13 cellular contexts compared by ENCODE assay signal in the genomic region with DNA sequence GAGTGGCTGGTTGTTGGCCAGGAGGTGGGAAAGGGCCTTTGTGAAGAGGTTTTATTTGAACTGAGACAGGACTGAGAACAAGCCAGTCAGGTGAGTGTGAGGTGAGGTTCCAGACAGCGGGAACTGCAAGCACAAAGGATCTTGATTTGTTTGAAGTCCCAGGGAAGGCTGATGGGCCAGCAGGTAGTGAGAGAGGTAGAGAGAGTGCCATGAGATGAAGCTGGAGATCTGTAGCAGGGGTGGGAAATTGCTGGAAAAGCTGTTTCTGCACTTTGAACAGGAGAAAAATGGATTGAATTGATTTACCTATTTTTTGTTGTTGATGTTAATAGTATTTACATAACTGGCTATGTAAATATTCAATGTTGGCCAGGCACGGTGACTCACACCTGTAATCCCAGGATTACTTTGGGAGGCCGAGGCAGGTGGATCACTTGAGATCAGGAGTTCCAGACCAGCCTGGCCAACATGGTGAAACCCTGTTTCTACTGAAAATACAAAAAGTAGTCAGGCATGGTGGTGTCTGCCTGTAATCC. TPM values are rescaled to one million over a fixed set of nuclear protein-coding genes. Genes with fewer than 3 reads are reported as not detected.
A peak's percentile ranks its signal among the peaks of the same experiment; 100 is the strongest.
DNase-seq lines count a peak whose midpoint lies in the region; ATAC-seq, FAIRE-seq and TF ChIP-seq lines count a peak whose summit lies in the region.
"Had no signal": no experiment of that assay in that cellular context is flagged by ENCODE, and none has a peak within 500 bp of the region (broad histone marks: within the 10 kb centered on the region; RNA-seq: fewer than 3 reads in every experiment).

No MANE protein-coding gene starts in this region.

- H3K9me3 Mint-ChIP-seq in WTC11: no peaks in the 10 kb centered on the region
- H3K9me3 Mint-ChIP-seq: activated CD4-positive, alpha-beta memory T cell treated with anti-CD3 and anti-CD28 coated beads, Interleukin-2, amount 10 ng/mL, durations not matched to agents 7 days and 5 days had no signal

- H3K27me3 Mint-ChIP-seq in WTC11 (ENCODE audit: low read depth): peaks cover 37% of the 10 kb centered on the region
- H3K27me3 Mint-ChIP-seq: activated CD4-positive, alpha-beta memory T cell treated with anti-CD3 and anti-CD28 coated beads, Interleukin-2, amount 10 ng/mL, durations not matched to agents 7 days and 5 days had no signal

- FAIRE-seq in small intestine (lab: Jason Lieb, UNC): no peak

- H3K4me3 ChIP-seq in upper lobe of right lung (no peak overlapping the region), small intestine (ENCODE audit: low read depth in 1 of 2, low read length in 2 of 2) (no peak overlapping the region)
- H3K4me3 ChIP-seq: ascending aorta, uterus had no signal

- H3K27ac ChIP-seq in upper lobe of right lung (peak overlapping the region; percentile 17), small intestine (ENCODE audit: low read depth in 1 of 2, low read length in 1 of 2) (no peak overlapping the region)
- H3K27ac ChIP-seq: ascending aorta, uterus had no signal

- TF ChIP-seq CTCF in WTC11 (IDR thresholded peaks at IDR 0.05): no peak
- no peak for TF ChIP-seq CTCF in upper lobe of right lung (IDR thresholded peaks at IDR 0.05)

- POLR2A ChIA-PET in WTC11 (lab: Charles Lee): no interaction called here

- ATAC-seq in WTC11 (no peak), upper lobe of right lung (peak; percentile 81)

- DNase-seq in SIG-M5 treated with dmso at 0.1 percent for 504 hours (lab: John Stamatoyannopoulos, UW; ENCODE audit: unreplicated experiment) (peak; percentile 46), SIG-M5 (lab: John Stamatoyannopoulos, UW) (no peak), WTC11 (ENCODE audit: low spot score) (no peak), upper lobe of right lung (no peak), small intestine (no peak), RKO (ENCODE audit: low spot score) (no peak)
- DNase-seq: ACHN; activated CD4-positive, alpha-beta memory T cell treated with anti-CD3 and anti-CD28 coated beads, Interleukin-2, amount 10 ng/mL, durations not matched to agents 7 days and 5 days; KBM-7; RPMI8226; uterus had no signal

- H3K36me3 Mint-ChIP-seq in WTC11: no peaks in the 10 kb centered on the region

- H3K4me1 Mint-ChIP-seq in WTC11: peaks cover 3% of the 10 kb centered on the region; the same call in 1 of the 2 replicates

- no peaks in the 10 kb centered on the region for H3K27me3 ChIP-seq in upper lobe of right lung
- no peaks in the 10 kb centered on the region for H3K27me3 ChIP-seq in small intestine (ENCODE audit: control insufficient read depth in 2 of 2, insufficient read depth in 2 of 2, low read length in 2 of 2)
- H3K27me3 ChIP-seq: ascending aorta, uterus had no signal

- CTCF ChIA-PET in WTC11 (lab: Charles Lee): interaction anchor here (1.2 kb wide), 1 partner anchor 28 kb away, joined by 3 read pairs; no protein-coding TSS in a partner anchor

- no peaks in the 10 kb centered on the region for H3K4me1 ChIP-seq in upper lobe of right lung
- no peaks in the 10 kb centered on the region for H3K4me1 ChIP-seq in small intestine (ENCODE audit: control insufficient read depth in 2 of 2, insufficient read depth in 1 of 2, low read depth in 1 of 2, low read length in 1 of 2)
- H3K4me1 ChIP-seq: ascending aorta, uterus had no signal

- H3K4me3 Mint-ChIP-seq in WTC11: no peak overlapping the region
- H3K4me3 Mint-ChIP-seq: activated CD4-positive, alpha-beta memory T cell treated with anti-CD3 and anti-CD28 coated beads, Interleukin-2, amount 10 ng/mL, durations not matched to agents 7 days and 5 days had no signal

- H3K27ac Mint-ChIP-seq in WTC11: no peak overlapping the region
- H3K27ac Mint-ChIP-seq: activated CD4-positive, alpha-beta memory T cell treated with anti-CD3 and anti-CD28 coated beads, Interleukin-2, amount 10 ng/mL, durations not matched to agents 7 days and 5 days had no signal

- H3K36me3 ChIP-seq in upper lobe of right lung (no peaks in the 10 kb centered on the region), small intestine (ENCODE audit: control insufficient read depth in 2 of 2, insufficient read depth in 2 of 2, low read length in 2 of 2) (no peaks in the 10 kb centered on the region)
- H3K36me3 ChIP-seq: ascending aorta, uterus had no signal

- 17 to 58% (median 49%) methylated on average over 3 of the region's 3 CpGs for WGBS in small intestine, 3 donors

- H3K9me3 ChIP-seq in upper lobe of right lung (no peaks in the 10 kb centered on the region), small intestine (ENCODE audit: control insufficient read depth, low read depth) (no peaks in the 10 kb centered on the region)
- H3K9me3 ChIP-seq: ascending aorta, uterus had no signal

- intact Hi-C loops in upper lobe of right lung (cut with DNase I): no loop called here

TF ChIP-seq in WTC11, 78 proteins besides CTCF, POLR2A, EP300 and RAD21:
- peak; percentile 40 for TF ChIP-seq GABPB1 (CRISPR knock-in tag; IDR thresholded peaks at IDR 0.05)
- TF ChIP-seq, protein P1, sequence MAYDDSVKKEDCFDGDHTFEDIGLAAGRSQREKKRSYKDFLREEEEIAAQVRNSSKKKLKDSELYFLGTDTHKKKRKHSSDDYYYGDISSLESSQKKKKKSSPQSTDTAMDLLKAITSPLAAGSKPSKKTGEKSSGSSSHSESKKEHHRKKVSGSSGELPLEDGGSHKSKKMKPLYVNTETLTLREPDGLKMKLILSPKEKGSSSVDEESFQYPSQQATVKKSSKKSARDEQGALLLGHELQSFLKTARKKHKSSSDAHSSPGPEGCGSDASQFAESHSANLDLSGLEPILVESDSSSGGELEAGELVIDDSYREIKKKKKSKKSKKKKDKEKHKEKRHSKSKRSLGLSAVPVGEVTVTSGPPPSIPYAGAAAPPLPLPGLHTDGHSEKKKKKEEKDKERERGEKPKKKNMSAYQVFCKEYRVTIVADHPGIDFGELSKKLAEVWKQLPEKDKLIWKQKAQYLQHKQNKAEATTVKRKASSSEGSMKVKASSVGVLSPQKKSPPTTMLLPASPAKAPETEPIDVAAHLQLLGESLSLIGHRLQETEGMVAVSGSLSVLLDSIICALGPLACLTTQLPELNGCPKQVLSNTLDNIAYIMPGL (CRISPR knock-in tag; IDR thresholded peaks at IDR 0.05): no peak

RNA-seq across cellular contexts. Expression of a gene that starts 7.7 kb away (rescaled TPM):
- total RNA-seq in WTC11 (2021): 69.0 to 72.2 TPM (median 70.5 TPM) in 3 replicates
- total RNA-seq in upper lobe of right lung: 17.9 TPM
- polyA plus RNA-seq in small intestine: 100 to 1,000 TPM in 1 of 3 donors, 10 to 100 TPM in 2; 58.4 to 116 (median 59.5) TPM

RNA-seq across cellular contexts. Expression of a gene that starts 8.1 kb away (rescaled TPM):
- 50.4 to 55.2 TPM (median 53.5 TPM) in 3 replicates for total RNA-seq in WTC11 (2021)
- 54.9 TPM for total RNA-seq in upper lobe of right lung
- 100 to 1,000 TPM in 2 of 3 donors, 10 to 100 TPM in 1; 76.9 to 349 (median 231) TPM for polyA plus RNA-seq in small intestine

RNA-seq across cellular contexts. Expression of a gene that starts 30.2 kb away (rescaled TPM):
- 10.0 to 12.5 TPM (median 11.3 TPM) in 3 replicates for total RNA-seq in WTC11 (2021)
- total RNA-seq in upper lobe of right lung: 4.5 TPM
- 1 to 10 TPM; 2.5 to 5.3 (median 3.2) TPM for polyA plus RNA-seq in small intestine

RNA-seq across cellular contexts. Expression of a gene that starts 35.0 kb away (rescaled TPM):
- total RNA-seq in WTC11 (2021) (0.64 to 1.1 TPM (median 1.0 TPM) in 3 replicates), upper lobe of right lung (62.8 TPM)
- polyA plus RNA-seq in small intestine: 1 to 10 TPM; 1.1 to 2.8 (median 2.4) TPM
- total RNA-seq: dermis microvascular lymphatic vessel endothelial cell had no signal

RNA-seq across cellular contexts. Expression of a gene that starts 42.4 kb away (rescaled TPM):
- total RNA-seq in WTC11 (2021) (31.3 to 39.3 TPM (median 32.1 TPM) in 3 replicates), upper lobe of right lung (6.1 TPM)
- polyA plus RNA-seq in small intestine: 1 to 10 TPM; 1.6 to 7.0 (median 1.8) TPM
